In the genomic region with DNA sequence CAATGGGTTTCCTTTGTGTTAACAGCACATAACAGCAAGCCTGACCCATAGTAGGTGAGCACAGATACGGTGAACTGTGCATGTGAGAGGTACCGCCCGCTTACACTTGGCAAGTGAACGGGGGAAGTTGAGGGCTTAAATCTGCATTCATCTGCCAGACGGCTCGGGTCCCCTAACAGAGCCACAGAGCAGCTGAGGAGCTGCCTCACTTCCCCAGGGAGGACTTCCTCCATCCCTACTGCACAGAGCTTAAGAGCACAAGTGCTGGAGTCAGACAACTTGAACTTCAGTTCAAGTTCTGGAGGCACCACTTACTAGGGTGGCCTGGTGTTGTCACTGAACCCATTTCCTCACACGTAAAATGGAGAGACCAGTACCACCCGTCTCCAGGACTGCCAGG, we compare ENCODE assay signal across 27 cellular contexts. TPM values are rescaled to one million over a fixed set of nuclear protein-coding genes. Genes with fewer than 3 reads are reported as not detected.
DNase-seq lines count a peak whose midpoint lies in the region; ATAC-seq and TF ChIP-seq lines count a peak whose summit lies in the region.
"Had no signal": no experiment of that assay in that cellular context is flagged by ENCODE, and none has a peak within 500 bp of the region (broad histone marks: within the 10 kb centered on the region; RNA-seq: fewer than 3 reads in every experiment).

No MANE protein-coding gene starts in this region.

- peaks cover 31 to 71% of the 10 kb centered on the region in 2 donors for H3K4me1 ChIP-seq in adrenal gland (replicated peaks in 1 of 2)
- H3K4me1 ChIP-seq in right cardiac atrium (ENCODE audit: control insufficient read depth, insufficient read depth, low read length) = peaks cover 20% of the 10 kb centered on the region
- no peaks in the 10 kb centered on the region for H3K4me1 ChIP-seq in smooth muscle cell (ENCODE audit: low read depth)

- ATAC-seq in right cardiac atrium (peak; percentile 6 to 17), HG02852 (IDR thresholded peaks at IDR 0.05; ENCODE audit: unreplicated experiment) (no peak)
- ATAC-seq: activated CD8-positive, alpha-beta T cell treated with anti-CD3 and anti-CD28 coated beads, Interleukin-2, amount 10 ng/mL, durations not matched to agents 7 days and 5 days; lower lobe of right lung; mucosa of descending colon had no signal

- H3K27me3 ChIP-seq in adrenal gland = no peaks in the 10 kb centered on the region
- no peaks in the 10 kb centered on the region for H3K27me3 ChIP-seq in right cardiac atrium (ENCODE audit: control insufficient read depth, insufficient read depth)
- no peaks in the 10 kb centered on the region for H3K27me3 ChIP-seq in smooth muscle cell (ENCODE audit: low read depth)
- H3K27me3 ChIP-seq: colonic mucosa, esophagus muscularis mucosa, SJCRH30, uterus had no signal

- H3K27ac ChIP-seq in adrenal gland (peak overlapping the region in 3 of 5 donors; percentile 9 to 41 (median 13)), right cardiac atrium (ENCODE audit: low read length) (no peak overlapping the region), smooth muscle cell (ENCODE audit: low read depth) (peak overlapping the region; percentile 77)
- H3K27ac ChIP-seq: colonic mucosa, KMS-11, lower lobe of right lung, SJCRH30, uterus had no signal

- peak; percentile 43 for DNase-seq in D341Med (ENCODE audit: low spot score)
- DNase-seq in adrenal gland = no peak
- no peak for DNase-seq in right cardiac atrium
- DNase-seq in smooth muscle cell (lab: John Stamatoyannopoulos, UW; ENCODE audit: unreplicated experiment) = no peak
- no peak for DNase-seq in NCI-H2107 (lab: John Stamatoyannopoulos, UW)
- DNase-seq in EL = no peak
- DNase-seq: activated CD4-positive, alpha-beta T cell treated with anti-CD3 and anti-CD28 coated beads for 1 hour; activated CD8-positive, alpha-beta T cell treated with anti-CD3 and anti-CD28 coated beads, Interleukin-2, amount 10 ng/mL, durations not matched to agents 7 days and 5 days; activated gamma-delta T cell treated with Interleukin-2 at 50 U/mL for 16 hours; activated T-cell treated with anti-CD3 and anti-CD28 coated beads for 4 hours; CD4-positive, alpha-beta memory T cell; colonic mucosa; DMS 273 treated with DMSO at 0.1 percent for 48 hours; lower lobe of right lung; mucosa of descending colon; NCI-H146; NCI-H524 treated with DMSO at 0.1 percent for 48 hours; SJCRH30; stimulated activated CD4-positive, alpha-beta T cell treated with anti-CD3 and anti-CD28 coated beads, Interleukin-1b, Interleukin-23, amount 100 ng/mL, for 48 hours; uterus had no signal

- TF ChIP-seq POLR2A in adrenal gland (IDR thresholded peaks at IDR 0.05) = no peak

- peaks cover 13% of the 10 kb centered on the region for H3F3A ChIP-seq in smooth muscle cell (ENCODE audit: low read depth)

- no peak for TF ChIP-seq CTCF in adrenal gland (IDR thresholded peaks at IDR 0.05)
- TF ChIP-seq CTCF in smooth muscle cell (IDR thresholded peaks at IDR 0.05; ENCODE audit: borderline replicate concordance, insufficient read depth, poor library complexity, severe bottlenecking) = no peak

- H3K79me2 ChIP-seq in smooth muscle cell (ENCODE audit: low read depth) = peaks cover 84% of the 10 kb centered on the region

- 65 to 71% (median 68%) methylated on average over 6 to 8 of the region's 8 CpGs for WGBS in adrenal gland, 4 donors
- WGBS in right cardiac atrium = 72% methylated on average over 8 of the region's 8 CpGs
- 97% methylated on average over 8 of the region's 8 CpGs for WGBS in smooth muscle cell (ENCODE audit: low lambda C conversion rate)

- peaks cover 0 to 10% of the 10 kb centered on the region in 2 donors for H3K36me3 ChIP-seq in adrenal gland (replicated peaks in 1 of 2)
- H3K36me3 ChIP-seq in smooth muscle cell (ENCODE audit: low read depth) = no peaks in the 10 kb centered on the region
- H3K36me3 ChIP-seq: uterus had no signal

- H3K9me3 ChIP-seq in adrenal gland (replicated peaks in 1 of 3) (no peaks in the 10 kb centered on the region), right cardiac atrium (ENCODE audit: control insufficient read depth, low read length) (no peaks in the 10 kb centered on the region), smooth muscle cell (replicated peaks; ENCODE audit: low read depth) (no peaks in the 10 kb centered on the region)
- H3K9me3 ChIP-seq: colonic mucosa, esophagus muscularis mucosa, lower lobe of right lung, mucosa of descending colon, SJCRH30, uterus had no signal

- H3K4me3 ChIP-seq in adrenal gland (no peak overlapping the region), right cardiac atrium (ENCODE audit: low read length) (no peak overlapping the region), smooth muscle cell (no peak overlapping the region)
- H3K4me3 ChIP-seq: colonic mucosa, esophagus muscularis mucosa, lower lobe of right lung, mucosa of descending colon, SJCRH30, uterus had no signal

- H2AFZ ChIP-seq in smooth muscle cell (ENCODE audit: low read depth) = no peak overlapping the region

- intact Hi-C loops in adrenal gland (cut with DNase I) = no loop called here
- intact Hi-C loops in right cardiac atrium (cut with DNase I) = no loop called here

- no peak overlapping the region for H3K9ac ChIP-seq in smooth muscle cell (ENCODE audit: low read depth)
- H3K9ac ChIP-seq: KMS-11 had no signal

- peaks cover 97% of the 10 kb centered on the region for H4K20me1 ChIP-seq in smooth muscle cell (ENCODE audit: low read depth)

- H3K4me2 ChIP-seq in smooth muscle cell = no peak overlapping the region
- H3K4me2 ChIP-seq: KMS-11 had no signal

RNA-seq across cellular contexts. Expression of a gene that starts 13.4 kb away (rescaled TPM):
- total RNA-seq in adrenal gland (100 to 1,000 TPM; 126 to 216 (median 163) TPM), right cardiac atrium (10 to 100 TPM; 39.9 to 58.1 (median 53.8) TPM), smooth muscle cell (92.8 and 113 TPM in 2 replicates)
- polyA plus RNA-seq in adrenal gland (100 to 1,000 TPM in 2 of 3 donors, 10 to 100 TPM in 1; 55.8 to 206 (median 115) TPM), right cardiac atrium (55.0 TPM), smooth muscle cell (152 and 158 TPM in 2 replicates)

RNA-seq across cellular contexts. Expression of a gene that starts 18.8 kb away (rescaled TPM):
- total RNA-seq in adrenal gland = under 1 TPM in 4 of 8 donors, not detected in 4; 0.14 to 0.27 (median 0.17) TPM
- polyA plus RNA-seq in adrenal gland = under 1 TPM in 2 of 3 donors, not detected in 1; 0.20 to 0.72 TPM
- total RNA-seq in right cardiac atrium = under 1 TPM in 3 of 4 donors, not detected in 1; 0.20 to 0.21 (median 0.20) TPM
- polyA plus RNA-seq in right cardiac atrium = 0.18 TPM
- not detected in 2 replicates for total RNA-seq in smooth muscle cell
- polyA plus RNA-seq in smooth muscle cell = 0.39 and 1.0 TPM in 2 replicates
- total RNA-seq: CD4-positive, alpha-beta memory T cell; colonic mucosa; G401; HT-29; lower lobe of right lung had no signal
- polyA plus RNA-seq: AG04450; CD4-positive, alpha-beta memory T cell; neural cell had no signal

RNA-seq across cellular contexts. Expression of a gene that starts 20.2 kb away (rescaled TPM):
- total RNA-seq in adrenal gland (100 to 1,000 TPM in 1 of 8 donors, 10 to 100 TPM in 7; 16.0 to 136 (median 57.3) TPM), right cardiac atrium (10 to 100 TPM; 15.8 to 32.4 (median 23.3) TPM), smooth muscle cell (15.6 and 17.1 TPM in 2 replicates)
- polyA plus RNA-seq in adrenal gland (100 to 1,000 TPM in 2 of 3 donors, 10 to 100 TPM in 1; 23.7 to 671 (median 386) TPM), right cardiac atrium (30.1 TPM), smooth muscle cell (25.3 and 29.5 TPM in 2 replicates)

RNA-seq across cellular contexts. Expression of a gene that starts 28.9 kb away (rescaled TPM):
- 10 to 100 TPM; 17.9 to 40.8 (median 31.9) TPM for total RNA-seq in adrenal gland
- 100 to 1,000 TPM in 1 of 3 donors, 10 to 100 TPM in 2; 16.3 to 117 (median 88.0) TPM for polyA plus RNA-seq in adrenal gland
- 1 to 10 TPM; 5.4 to 8.0 (median 6.1) TPM for total RNA-seq in right cardiac atrium
- polyA plus RNA-seq in right cardiac atrium = 7.2 TPM
- 1.0 and 4.2 TPM in 2 replicates for total RNA-seq in smooth muscle cell
- 0.67 TPM in 1 of 2 replicates, not detected in the other for polyA plus RNA-seq in smooth muscle cell

RNA-seq across cellular contexts. Expression of a gene that starts 39.6 kb away (rescaled TPM):
- total RNA-seq in adrenal gland (under 1 TPM in 6 of 8 donors, not detected in 2; 0.14 to 0.41 (median 0.19) TPM), right cardiac atrium (under 1 TPM in 3 of 4 donors, not detected in 1; 0.06 to 0.28 (median 0.14) TPM), smooth muscle cell (not detected in 2 replicates)
- polyA plus RNA-seq in adrenal gland (1 to 10 TPM in 1 of 3 donors, under 1 TPM in 2; 0.13 to 1.0 (median 0.26) TPM), right cardiac atrium (0.14 TPM), smooth muscle cell (not detected in 2 replicates)
- total RNA-seq: G401, HT-29 had no signal
- polyA plus RNA-seq: CD4-positive, alpha-beta memory T cell had no signal
